8 cellular contexts compared by ENCODE assay signal in the genomic region with DNA sequence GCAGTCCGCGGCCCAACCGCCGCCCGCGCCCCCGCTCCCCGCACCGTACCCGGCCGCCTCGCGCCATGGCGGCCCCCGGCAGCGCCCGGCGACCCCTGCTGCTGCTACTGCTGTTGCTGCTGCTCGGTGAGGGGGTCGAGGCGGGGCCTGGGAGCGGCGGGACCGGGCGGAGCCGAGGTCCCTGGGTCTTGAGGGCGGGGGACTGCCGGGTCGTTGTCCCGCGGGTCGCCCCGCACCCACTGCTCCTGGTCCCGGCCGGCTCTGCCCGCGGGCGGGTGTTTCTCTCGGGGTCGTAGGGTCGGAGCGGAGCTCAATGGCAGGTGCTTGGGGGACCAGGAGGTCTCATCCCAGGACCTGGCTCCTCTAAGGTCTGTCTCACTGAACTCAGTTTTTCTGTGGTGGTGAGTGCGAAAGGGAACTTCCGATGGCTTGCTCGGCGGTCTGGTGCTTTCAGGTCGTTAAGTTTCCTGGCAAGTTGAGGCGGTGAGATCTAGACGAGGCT. TPM values are rescaled to one million over a fixed set of nuclear protein-coding genes. Genes with fewer than 3 reads are reported as not detected.
A peak's percentile ranks its signal among the peaks of the same experiment; 100 is the strongest.
DNase-seq lines count a peak whose midpoint lies in the region; ATAC-seq and TF ChIP-seq lines count a peak whose summit lies in the region.

No MANE protein-coding gene starts in this region.

- no peak overlapping the region for H2BK5ac ChIP-seq in mesendoderm (ENCODE audit: low read length)

- BruUV-seq in MCF 10A (replicated peaks; lab: Mats Ljungman, UMichigan), result no TSS peak

- peaks cover 10% of the 10 kb centered on the region for H3K79me1 ChIP-seq in mesendoderm (ENCODE audit: low read length)

- intact Hi-C loops in Right ventricle myocardium inferior (cut with DNase I) (no loop called here), left ventricle myocardium superior (cut with micrococcal nuclease) (no loop called here), MCF 10A (cut with micrococcal nuclease) (loop anchor here (5.0 to 10.0 kb wide), 2 partner anchors 90 to 263 kb away; a partner anchor contains a TSS)

- TF ChIP-seq CTCF in MCF 10A (IDR thresholded peaks at IDR 0.05; ENCODE audit: unreplicated experiment), result no peak

- H3K4me2 ChIP-seq in mesendoderm (ENCODE audit: low read length), result peak overlapping the region; percentile 97

- H2BK120ac ChIP-seq in mesendoderm (ENCODE audit: low read depth, low read length), result no peak overlapping the region

- H3K4me1 ChIP-seq in mesendoderm (ENCODE audit: control insufficient read depth, low read depth, low read length), result no peaks in the 10 kb centered on the region

- H2AK5ac ChIP-seq in mesendoderm (ENCODE audit: low read length), result no peak overlapping the region

- H3K27me3 Mint-ChIP-seq in T-helper 2 cell treated with Interferon-gamma antibody and Interleukin-4, amounts not matched to agents 5 μg/mL and 100 μg/mL, for 36 hours (ENCODE audit: low read depth), result peaks cover 26% of the 10 kb centered on the region
- H3K27me3 Mint-ChIP-seq in MCF 10A (ENCODE audit: insufficient read depth, unreplicated experiment), result peaks cover 3% of the 10 kb centered on the region

- H3K9ac ChIP-seq in mesendoderm (ENCODE audit: low read length), result peak overlapping the region; percentile 83

- no peaks in the 10 kb centered on the region for H3K36me3 ChIP-seq in mesendoderm (ENCODE audit: control insufficient read depth, insufficient read depth, low read length)

- H3K27ac ChIP-seq in mesendoderm (ENCODE audit: low read depth, low read length), result no peak overlapping the region

- H3K18ac ChIP-seq in mesendoderm (ENCODE audit: low read length), result peak overlapping the region; percentile 7

- DNase-seq in Right ventricle myocardium inferior (ENCODE audit: missing footprints) (peak; percentile 74), left ventricle myocardium superior (no peak), MCF 10A (ENCODE audit: unreplicated experiment) (peak; percentile 9), mesendoderm (peak; percentile 39), SW480 (ENCODE audit: low spot score) (no peak)
- peak; percentile 48 for DNase-seq in T-helper 2 cell treated with Interferon-gamma antibody and Interleukin-4, amounts not matched to agents 5 μg/mL and 100 μg/mL, for 36 hours (ENCODE audit: low spot score)
- peak; percentile 58 for DNase-seq in stimulated activated CD8-positive, alpha-beta memory T cell treated with anti-CD3 and anti-CD28 coated beads, Interleukin-4, amount 100 ng/mL, for 48 hours

- POLR2A ChIA-PET in MCF 10A (lab: Yijun Ruan, JAX), result interaction anchor here (0.9 to 3.5 kb wide), 16 partner anchors 8 to 932 kb away, joined by 3 to 36 read pairs (median 4); a partner anchor contains a TSS

- H3K4ac ChIP-seq in mesendoderm (ENCODE audit: low read depth, low read length), result peak overlapping the region; percentile 79

- no peak overlapping the region for H4K5ac ChIP-seq in mesendoderm (ENCODE audit: low read length)

- peaks cover 29% of the 10 kb centered on the region for H3K4me1 Mint-ChIP-seq in T-helper 2 cell treated with Interferon-gamma antibody and Interleukin-4, amounts not matched to agents 5 μg/mL and 100 μg/mL, for 36 hours (ENCODE audit: low read depth)
- peaks cover 13% of the 10 kb centered on the region for H3K4me1 Mint-ChIP-seq in MCF 10A (ENCODE audit: insufficient read depth, unreplicated experiment)

- peak overlapping the region; percentile 93 for H3K56ac ChIP-seq in mesendoderm (ENCODE audit: low read length)

- no peak overlapping the region for H2BK15ac ChIP-seq in mesendoderm (replicated peaks; ENCODE audit: low read depth)

- H3K79me2 ChIP-seq in mesendoderm (ENCODE audit: control insufficient read depth, insufficient read depth, low read length), result peaks cover 27% of the 10 kb centered on the region

- H3K4me3 Mint-ChIP-seq in T-helper 2 cell treated with Interferon-gamma antibody and Interleukin-4, amounts not matched to agents 5 μg/mL and 100 μg/mL, for 36 hours, result peak overlapping the region; percentile 96
- peak overlapping the region; percentile 77 for H3K4me3 Mint-ChIP-seq in MCF 10A (ENCODE audit: unreplicated experiment)

- H3K27ac Mint-ChIP-seq in T-helper 2 cell treated with Interferon-gamma antibody and Interleukin-4, amounts not matched to agents 5 μg/mL and 100 μg/mL, for 36 hours, result peak overlapping the region; percentile 97
- peak overlapping the region; percentile 97 for H3K27ac Mint-ChIP-seq in MCF 10A (ENCODE audit: low read depth, unreplicated experiment)

- ATAC-seq in Right ventricle myocardium inferior, result no peak
- no peak for ATAC-seq in left ventricle myocardium superior
- ATAC-seq in HG03064 (IDR thresholded peaks at IDR 0.05; ENCODE audit: low read depth, unreplicated experiment), result peak; percentile 38

- no peak overlapping the region for H4K8ac ChIP-seq in mesendoderm (ENCODE audit: low read depth, low read length)

- no CpG with 5 or more reads among the region's 49 CpGs for WGBS in mesendoderm (ENCODE audit: extremely low coverage, insufficient coverage, low lambda C conversion rate)

- H3K9me3 Mint-ChIP-seq in T-helper 2 cell treated with Interferon-gamma antibody and Interleukin-4, amounts not matched to agents 5 μg/mL and 100 μg/mL, for 36 hours, result peaks cover 5% of the 10 kb centered on the region
- no peaks in the 10 kb centered on the region for H3K9me3 Mint-ChIP-seq in MCF 10A (ENCODE audit: unreplicated experiment)

- H3K23ac ChIP-seq in mesendoderm (ENCODE audit: low read length), result no peak overlapping the region

- no peaks in the 10 kb centered on the region for H3K27me3 ChIP-seq in mesendoderm (ENCODE audit: insufficient read depth, low read length, poor library complexity)

- peak overlapping the region; percentile 76 for H3K4me3 ChIP-seq in mesendoderm (ENCODE audit: low read length)

- CTCF ChIA-PET in MCF 10A (lab: Yijun Ruan, JAX), result interaction anchor here (0.6 to 1.8 kb wide), 4 partner anchors 10 to 113 kb away, joined by 3 to 7 read pairs (median 3); no protein-coding TSS in a partner anchor

- peaks cover 6% of the 10 kb centered on the region for H3K36me3 Mint-ChIP-seq in T-helper 2 cell treated with Interferon-gamma antibody and Interleukin-4, amounts not matched to agents 5 μg/mL and 100 μg/mL, for 36 hours (ENCODE audit: low read depth)
- H3K36me3 Mint-ChIP-seq in MCF 10A (ENCODE audit: insufficient read depth, unreplicated experiment), result peaks cover 15% of the 10 kb centered on the region

RNA-seq across cellular contexts. Expression of a gene that starts 0.4 kb away (rescaled TPM):
- 104 TPM for total RNA-seq in Right ventricle myocardium inferior
- 98.6 TPM for total RNA-seq in left ventricle myocardium superior
- 141 and 150 TPM in 2 replicates for total RNA-seq in MCF 10A (2022)
- polyA plus RNA-seq in mesendoderm (2013, experiment 1 of 2), result 85.0 TPM
- polyA plus RNA-seq in mesendoderm (2013, experiment 2 of 2), result 87.4 TPM

Comparison
In these comparisons a context has a peak if more than half of its experiments do, and no peak if none do; other contexts are left out.
1. DNase-seq: peak in Right ventricle myocardium inferior (single experiment), T-helper 2 cell treated with Interferon-gamma antibody and Interleukin-4, amounts not matched to agents 5 μg/mL and 100 μg/mL, for 36 hours (single experiment), MCF 10A (single experiment), mesendoderm (single experiment) and stimulated activated CD8-positive, alpha-beta memory T cell treated with anti-CD3 and anti-CD28 coated beads, Interleukin-4, amount 100 ng/mL, for 48 hours (single experiment); none in left ventricle myocardium superior (single experiment) and SW480 (single experiment).